Comparison of ENCODE assay signal across 14 cellular contexts in genomic region chr12:29742646-29743045, GRCh38. TPM values are rescaled to one million over a fixed set of nuclear protein-coding genes. Genes with fewer than 3 reads are reported as not detected.
"Had no signal": no experiment of that assay in that cellular context is flagged by ENCODE, and none has a peak within 500 bp of the region (broad histone marks: within the 10 kb centered on the region; RNA-seq: fewer than 3 reads in every experiment).

No MANE protein-coding gene starts in this region.

- H3K36me3 ChIP-seq: left lung, pancreas had no signal

- H3K27ac Mint-ChIP-seq: activated B cell treated with CpG ODN at 0.5 μM for 24 hours; activated CD4-positive, alpha-beta T cell treated with anti-CD3 and anti-CD28 coated beads, Interleukin-2, amount 10 ng/mL, durations not matched to agents 24 days and 14 days; activated naive CD4-positive, alpha-beta T cell treated with anti-CD3 and anti-CD28 coated beads for 36 hours; activated T-helper 17 cell treated with anti-CD3 and anti-CD28 coated beads, Interleukin-2, amount 50 U/mL, for 72 hours; T-helper 17 cell had no signal

- H3K4me3 Mint-ChIP-seq: activated B cell treated with CpG ODN at 0.5 μM for 24 hours; activated CD4-positive, alpha-beta T cell treated with anti-CD3 and anti-CD28 coated beads, Interleukin-2, amount 10 ng/mL, durations not matched to agents 24 days and 14 days; activated naive CD4-positive, alpha-beta T cell treated with anti-CD3 and anti-CD28 coated beads for 36 hours; activated T-helper 17 cell treated with anti-CD3 and anti-CD28 coated beads, Interleukin-2, amount 50 U/mL, for 72 hours; neural crest cell; T-helper 17 cell had no signal

- ATAC-seq: activated T-helper 17 cell treated with anti-CD3 and anti-CD28 coated beads, Interleukin-2, amount 50 U/mL, for 72 hours; left lung; pancreas; T-helper 17 cell had no signal

- H3K4me1 Mint-ChIP-seq: activated B cell treated with CpG ODN at 0.5 μM for 24 hours; activated CD4-positive, alpha-beta T cell treated with anti-CD3 and anti-CD28 coated beads, Interleukin-2, amount 10 ng/mL, durations not matched to agents 24 days and 14 days; activated T-helper 17 cell treated with anti-CD3 and anti-CD28 coated beads, Interleukin-2, amount 50 U/mL, for 72 hours; neural crest cell; T-helper 17 cell had no signal

- H3K4me3 ChIP-seq: left lung, pancreas, spleen had no signal

- H3K27me3 ChIP-seq: left lung, pancreas, spleen had no signal

- H3K9me3 ChIP-seq: left lung, pancreas, spleen had no signal

- DNase-seq: activated B cell treated with CpG ODN at 0.5 μM for 24 hours; activated CD4-positive, alpha-beta T cell treated with anti-CD3 and anti-CD28 coated beads, Interleukin-2, amount 10 ng/mL, durations not matched to agents 24 days and 14 days; activated naive CD4-positive, alpha-beta T cell treated with anti-CD3 and anti-CD28 coated beads for 36 hours; dermis blood vessel endothelial cell; erythroblast; left lung; pancreas; retina; spleen; stimulated activated CD4-positive, alpha-beta T cell treated with anti-CD3 and anti-CD28 coated beads, Interleukin-1b, Interleukin-23, amount 100 ng/mL, for 48 hours; stimulated activated naive CD4-positive, alpha-beta T cell treated with Interleukin-2 at 50 U/mL for 16 hours; T-helper 17 cell had no signal

- H3K9me3 Mint-ChIP-seq: activated B cell treated with CpG ODN at 0.5 μM for 24 hours; activated CD4-positive, alpha-beta T cell treated with anti-CD3 and anti-CD28 coated beads, Interleukin-2, amount 10 ng/mL, durations not matched to agents 24 days and 14 days; activated naive CD4-positive, alpha-beta T cell treated with anti-CD3 and anti-CD28 coated beads for 36 hours; activated T-helper 17 cell treated with anti-CD3 and anti-CD28 coated beads, Interleukin-2, amount 50 U/mL, for 72 hours; neural crest cell had no signal

- H3K4me1 ChIP-seq: left lung, pancreas had no signal

- H3K27ac ChIP-seq: pancreas had no signal

- H3K27me3 Mint-ChIP-seq: activated B cell treated with CpG ODN at 0.5 μM for 24 hours; activated CD4-positive, alpha-beta T cell treated with anti-CD3 and anti-CD28 coated beads, Interleukin-2, amount 10 ng/mL, durations not matched to agents 24 days and 14 days; activated T-helper 17 cell treated with anti-CD3 and anti-CD28 coated beads, Interleukin-2, amount 50 U/mL, for 72 hours; T-helper 17 cell had no signal

RNA-seq across cellular contexts. Expression of gene TMTC1, which starts 41.1 kb away (rescaled TPM):
- total RNA-seq: activated B cell treated with CpG ODN at 0.5 μM for 24 hours; activated naive CD4-positive, alpha-beta T cell treated with anti-CD3 and anti-CD28 coated beads for 36 hours; activated T-helper 17 cell treated with anti-CD3 and anti-CD28 coated beads, Interleukin-2, amount 50 U/mL, for 72 hours had no signal
